ENCODE assay signal across 1 cellular context in the genomic region with DNA sequence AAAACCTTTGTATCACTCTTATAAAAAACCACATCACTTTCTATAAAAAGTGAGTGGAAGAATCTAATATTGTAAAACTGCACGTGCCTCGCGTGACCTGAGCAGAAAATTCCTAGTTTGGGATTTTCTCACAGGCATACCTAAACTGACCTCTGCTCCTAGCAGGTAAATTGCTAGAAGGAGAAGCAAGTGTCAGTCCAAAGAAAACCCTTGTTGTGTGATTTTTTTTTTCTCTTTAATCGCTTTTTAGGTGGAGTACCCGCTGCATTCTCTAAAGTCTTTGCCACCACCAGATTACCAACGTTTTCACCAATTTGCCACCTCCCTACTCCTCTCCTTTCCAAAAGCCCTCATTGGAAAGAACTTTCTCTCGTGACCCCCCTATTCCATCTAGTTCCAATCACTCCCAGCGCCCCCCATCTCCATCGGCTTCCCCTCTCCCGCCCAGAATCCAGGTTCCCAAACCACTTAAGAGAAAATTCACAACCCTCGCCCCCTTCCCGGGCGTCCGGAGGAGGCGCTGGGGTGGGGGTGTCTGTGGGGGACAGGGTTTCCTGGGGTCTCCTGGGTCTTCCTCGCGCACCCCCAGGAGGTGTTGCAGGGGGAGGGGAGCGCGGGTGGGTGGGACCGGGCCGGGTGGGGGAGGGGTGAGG.
TF ChIP-seq lines count a peak whose summit lies in the region.

No MANE protein-coding gene starts in this region.

TF ChIP-seq in HEK293, 187 proteins besides CTCF, POLR2A, EP300 and RAD21 (continued from another document and continues in another):
- TF ChIP-seq SCRT2 (tag by site-specific recombination; IDR thresholded peaks at IDR 0.05) (no peak), PRDM1 (tag by site-specific recombination; IDR thresholded peaks at IDR 0.05) (peak; percentile 93), ZSCAN5A (tag by site-specific recombination; IDR thresholded peaks at IDR 0.05) (no peak), TSHZ1 (tag by site-specific recombination; IDR thresholded peaks at IDR 0.05; ENCODE audit: borderline replicate concordance) (no peak), SP3 (tag by site-specific recombination; IDR thresholded peaks at IDR 0.05) (peak; percentile 39; the same call in 1 of the 2 replicates), ZNF335 (tag by site-specific recombination; conservative IDR thresholded peaks at IDR 0.05) (peak; percentile 69), ZNF701 (tag by site-specific recombination; IDR thresholded peaks at IDR 0.05) (no peak), FEZF1 (tag by site-specific recombination; IDR thresholded peaks at IDR 0.05) (no peak), ZNF677 (tag by site-specific recombination; IDR thresholded peaks at IDR 0.05) (no peak), ZNF423 (tag by site-specific recombination; IDR thresholded peaks at IDR 0.05) (no peak), PATZ1 (tag by site-specific recombination; IDR thresholded peaks at IDR 0.05) (peak; percentile 81), ZNF121 (tag by site-specific recombination; IDR thresholded peaks at IDR 0.05) (no peak), ZNF580 (tag by site-specific recombination; IDR thresholded peaks at IDR 0.05) (no peak), ZNF600 (tag by site-specific recombination; IDR thresholded peaks at IDR 0.05) (no peak), ZNF416 (tag by site-specific recombination; IDR thresholded peaks at IDR 0.05) (no peak), ZBTB21 (tag by site-specific recombination; IDR thresholded peaks at IDR 0.05) (no peak), ZNF707 (tag by site-specific recombination; IDR thresholded peaks at IDR 0.05) (no peak), ZNF132 (tag by site-specific recombination; IDR thresholded peaks at IDR 0.05; ENCODE audit: borderline replicate concordance) (no peak), ZFP41 (tag by site-specific recombination; IDR thresholded peaks at IDR 0.05; ENCODE audit: borderline replicate concordance) (no peak), KLF9 (tag by site-specific recombination; IDR thresholded peaks at IDR 0.05; ENCODE audit: low read depth) (no peak; the same call in 1 of the 2 replicates), ZNF747 (tag by site-specific recombination; IDR thresholded peaks at IDR 0.05) (no peak), YY1 (tag by site-specific recombination; IDR thresholded peaks at IDR 0.05) (no peak), ZNF660 (tag by site-specific recombination; IDR thresholded peaks at IDR 0.05) (no peak), ZNF311 (tag by site-specific recombination; IDR thresholded peaks at IDR 0.05; ENCODE audit: borderline replicate concordance) (no peak), ZNF518A (tag by site-specific recombination; conservative IDR thresholded peaks at IDR 0.05; ENCODE audit: low read depth) (no peak), ZSCAN30 (tag by site-specific recombination; IDR thresholded peaks at IDR 0.05) (no peak), ZNF623 (tag by site-specific recombination; IDR thresholded peaks at IDR 0.05) (no peak), KLF8 (tag by site-specific recombination; IDR thresholded peaks at IDR 0.05) (no peak), ZNF398 (tag by site-specific recombination; IDR thresholded peaks at IDR 0.05) (0 out of 2 replicates have a peak, but pooled peaks have one; percentile 56)
- TF ChIP-seq, protein P1, sequence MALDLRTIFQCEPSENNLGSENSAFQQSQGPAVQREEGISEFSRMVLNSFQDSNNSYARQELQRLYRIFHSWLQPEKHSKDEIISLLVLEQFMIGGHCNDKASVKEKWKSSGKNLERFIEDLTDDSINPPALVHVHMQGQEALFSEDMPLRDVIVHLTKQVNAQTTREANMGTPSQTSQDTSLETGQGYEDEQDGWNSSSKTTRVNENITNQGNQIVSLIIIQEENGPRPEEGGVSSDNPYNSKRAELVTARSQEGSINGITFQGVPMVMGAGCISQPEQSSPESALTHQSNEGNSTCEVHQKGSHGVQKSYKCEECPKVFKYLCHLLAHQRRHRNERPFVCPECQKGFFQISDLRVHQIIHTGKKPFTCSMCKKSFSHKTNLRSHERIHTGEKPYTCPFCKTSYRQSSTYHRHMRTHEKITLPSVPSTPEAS (tag by site-specific recombination; IDR thresholded peaks at IDR 0.05) = no peak
- TF ChIP-seq, protein P2, sequence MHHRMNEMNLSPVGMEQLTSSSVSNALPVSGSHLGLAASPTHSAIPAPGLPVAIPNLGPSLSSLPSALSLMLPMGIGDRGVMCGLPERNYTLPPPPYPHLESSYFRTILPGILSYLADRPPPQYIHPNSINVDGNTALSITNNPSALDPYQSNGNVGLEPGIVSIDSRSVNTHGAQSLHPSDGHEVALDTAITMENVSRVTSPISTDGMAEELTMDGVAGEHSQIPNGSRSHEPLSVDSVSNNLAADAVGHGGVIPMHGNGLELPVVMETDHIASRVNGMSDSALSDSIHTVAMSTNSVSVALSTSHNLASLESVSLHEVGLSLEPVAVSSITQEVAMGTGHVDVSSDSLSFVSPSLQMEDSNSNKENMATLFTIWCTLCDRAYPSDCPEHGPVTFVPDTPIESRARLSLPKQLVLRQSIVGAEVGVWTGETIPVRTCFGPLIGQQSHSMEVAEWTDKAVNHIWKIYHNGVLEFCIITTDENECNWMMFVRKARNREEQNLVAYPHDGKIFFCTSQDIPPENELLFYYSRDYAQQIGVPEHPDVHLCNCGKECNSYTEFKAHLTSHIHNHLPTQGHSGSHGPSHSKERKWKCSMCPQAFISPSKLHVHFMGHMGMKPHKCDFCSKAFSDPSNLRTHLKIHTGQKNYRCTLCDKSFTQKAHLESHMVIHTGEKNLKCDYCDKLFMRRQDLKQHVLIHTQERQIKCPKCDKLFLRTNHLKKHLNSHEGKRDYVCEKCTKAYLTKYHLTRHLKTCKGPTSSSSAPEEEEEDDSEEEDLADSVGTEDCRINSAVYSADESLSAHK (tag by site-specific recombination; IDR thresholded peaks at IDR 0.05) = no peak
- TF ChIP-seq, protein P3, sequence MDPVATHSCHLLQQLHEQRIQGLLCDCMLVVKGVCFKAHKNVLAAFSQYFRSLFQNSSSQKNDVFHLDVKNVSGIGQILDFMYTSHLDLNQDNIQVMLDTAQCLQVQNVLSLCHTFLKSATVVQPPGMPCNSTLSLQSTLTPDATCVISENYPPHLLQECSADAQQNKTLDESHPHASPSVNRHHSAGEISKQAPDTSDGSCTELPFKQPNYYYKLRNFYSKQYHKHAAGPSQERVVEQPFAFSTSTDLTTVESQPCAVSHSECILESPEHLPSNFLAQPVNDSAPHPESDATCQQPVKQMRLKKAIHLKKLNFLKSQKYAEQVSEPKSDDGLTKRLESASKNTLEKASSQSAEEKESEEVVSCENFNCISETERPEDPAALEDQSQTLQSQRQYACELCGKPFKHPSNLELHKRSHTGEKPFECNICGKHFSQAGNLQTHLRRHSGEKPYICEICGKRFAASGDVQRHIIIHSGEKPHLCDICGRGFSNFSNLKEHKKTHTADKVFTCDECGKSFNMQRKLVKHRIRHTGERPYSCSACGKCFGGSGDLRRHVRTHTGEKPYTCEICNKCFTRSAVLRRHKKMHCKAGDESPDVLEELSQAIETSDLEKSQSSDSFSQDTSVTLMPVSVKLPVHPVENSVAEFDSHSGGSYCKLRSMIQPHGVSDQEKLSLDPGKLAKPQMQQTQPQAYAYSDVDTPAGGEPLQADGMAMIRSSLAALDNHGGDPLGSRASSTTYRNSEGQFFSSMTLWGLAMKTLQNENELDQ (tag by site-specific recombination; IDR thresholded peaks at IDR 0.05; ENCODE audit: low read depth) = no peak
